Comparison of ENCODE assay signal across 8 cellular contexts in the genomic region with DNA sequence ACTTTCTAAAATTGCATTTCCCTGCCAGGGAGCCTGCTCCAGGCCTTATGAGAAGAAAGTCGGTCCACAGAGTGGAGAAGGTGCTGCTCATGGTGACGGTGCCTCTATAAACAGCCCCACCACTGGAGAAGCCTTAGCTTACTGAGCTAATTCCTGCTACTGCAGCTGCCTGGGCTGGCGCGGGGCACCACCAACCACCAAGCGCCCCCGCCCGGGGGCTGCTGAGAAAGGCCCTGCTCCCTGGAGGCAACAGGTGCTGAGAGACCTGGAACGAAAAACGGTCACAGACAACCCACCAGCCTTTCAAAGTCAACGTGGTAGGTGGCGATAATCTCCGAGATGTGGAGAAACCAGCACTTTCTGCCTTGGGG. TPM values are rescaled to one million over a fixed set of nuclear protein-coding genes. Genes with fewer than 3 reads are reported as not detected.
DNase-seq lines count a peak whose midpoint lies in the region; ATAC-seq, FAIRE-seq and TF ChIP-seq lines count a peak whose summit lies in the region.

No MANE protein-coding gene starts in this region.

- TF ChIP-seq CTCF in AG10803 (conservative IDR thresholded peaks at IDR 0.05; ENCODE audit: low read length) (0 out of 2 replicates have a peak, but pooled peaks have one; percentile 12), HCT116 (IDR thresholded peaks at IDR 0.05 in 2 of 3, conservative IDR thresholded peaks at IDR 0.05 in 1 of 3; ENCODE audit: borderline replicate concordance in 1 of 3, insufficient read depth in 1 of 3, low read depth in 2 of 3, low read length in 2 of 3) (no peak), fibroblast of pulmonary artery (IDR thresholded peaks at IDR 0.05; ENCODE audit: low read length, missing control alignments) (no peak)

- FAIRE-seq in small intestine (lab: Jason Lieb, UNC) = no peak

- H3K9me3 ChIP-seq in HCT116 (ENCODE audit: control insufficient read depth in 1 of 2, insufficient read depth in 1 of 2, low read depth in 1 of 2, low read length in 2 of 2) (no peaks in the 10 kb centered on the region), small intestine (ENCODE audit: control insufficient read depth, low read depth) (no peaks in the 10 kb centered on the region)

- 6 to 37% (median 22%) methylated on average over 11 to 12 of the region's 12 CpGs for WGBS in small intestine, 3 donors

- RAD21 ChIA-PET in HCT116 (lab: Charles Lee; ENCODE audit: low non-redundant PET in 1 of 2, low total read pairs in 2 of 2, uncharacterized antibody in 2 of 2, unreplicated experiment in 2 of 2) = interaction anchor here in 1 of 2 experiments (0.6 kb wide), 1 partner anchor 132 kb away, joined by 5 read pairs; no protein-coding TSS in a partner anchor

- DNase-seq in AG10803 (ENCODE audit: low read depth) (no peak), HCT116 (ENCODE audit: low read depth, low spot score) (no peak), fibroblast of pulmonary artery (ENCODE audit: low read depth) (no peak), small intestine (peak; percentile 14), epidermal melanocyte (ENCODE audit: insufficient read length, low spot score) (no peak), GM19240 (ENCODE audit: insufficient read length, low spot score) (no peak), GDM1 (lab: John Stamatoyannopoulos, UW) (no peak)
- DNase-seq in activated CD4-positive, alpha-beta T cell treated with anti-CD3 and anti-CD28 coated beads for 4 hours = peak; percentile 38 to 42

- H2AFZ ChIP-seq in HCT116 (ENCODE audit: low read depth, low read length, poor library complexity, severe bottlenecking) = no peak overlapping the region

- no peak for TF ChIP-seq POLR2A in HCT116 (IDR thresholded peaks at IDR 0.05; ENCODE audit: borderline replicate concordance, extremely low read depth, insufficient read depth, insufficient read length)

- no peak overlapping the region for H3K4me2 ChIP-seq in HCT116 (ENCODE audit: low read length)

- H3K27ac ChIP-seq in HCT116 (ENCODE audit: low read depth, low read length) = peak overlapping the region; percentile 33; the same call in 1 of the 2 replicates
- H3K27ac ChIP-seq in small intestine (ENCODE audit: low read depth in 1 of 2, low read length in 1 of 2) = peak overlapping the region; percentile 4 to 69

- peaks cover 9 to 18% of the 10 kb centered on the region in 2 experiments for H3K4me1 ChIP-seq in HCT116 (ENCODE audit: control insufficient read depth in 1 of 2, insufficient read depth in 2 of 2, low read length in 2 of 2)
- no peaks in the 10 kb centered on the region for H3K4me1 ChIP-seq in small intestine (ENCODE audit: control insufficient read depth in 2 of 2, insufficient read depth in 1 of 2, low read depth in 1 of 2, low read length in 1 of 2)

- H3K36me3 ChIP-seq in HCT116 (ENCODE audit: control insufficient read depth in 1 of 2, insufficient read depth in 2 of 2, low read length in 2 of 2) (peaks cover 0 to 11% of the 10 kb centered on the region in 2 experiments; a peak in 1 of 4 replicates), small intestine (ENCODE audit: control insufficient read depth in 2 of 2, insufficient read depth in 2 of 2, low read length in 2 of 2) (no peaks in the 10 kb centered on the region)

- CTCF ChIA-PET in HCT116 (lab: Charles Lee) = no interaction called here

- H3K4me3 ChIP-seq in AG10803 (ENCODE audit: low read length) (peak overlapping the region; percentile 89), HCT116 (replicated peaks in 1 of 2; ENCODE audit: low read depth in 1 of 2, low read length in 2 of 2) (no peak overlapping the region), fibroblast of pulmonary artery (replicated peaks; ENCODE audit: low read depth, low read length) (peak overlapping the region; percentile 89), small intestine (ENCODE audit: low read depth in 1 of 2, low read length in 2 of 2) (peak overlapping the region in 1 of 2 donors; percentile 75)

- no peak for ATAC-seq in HCT116

- BruUV-seq in HCT116 (replicated peaks; lab: Mats Ljungman, UMichigan) = no TSS peak

- POLR2A ChIA-PET in HCT116 (lab: Charles Lee) = no interaction called here

- peaks cover 80% of the 10 kb centered on the region for H3K79me2 ChIP-seq in HCT116 (ENCODE audit: insufficient read depth, low read length)

- H3K9ac ChIP-seq in HCT116 (ENCODE audit: low read length) = no peak overlapping the region

- intact Hi-C loops in HCT116 (cut with micrococcal nuclease) = no loop called here

- no peak for TF ChIP-seq RAD21 in HCT116 (IDR thresholded peaks at IDR 0.05; ENCODE audit: low read depth)

- no peaks in the 10 kb centered on the region for H4K20me1 ChIP-seq in HCT116 (ENCODE audit: insufficient read depth)

- H3K27me3 ChIP-seq in HCT116 (ENCODE audit: insufficient read depth, low read length) = no peaks in the 10 kb centered on the region
- H3K27me3 ChIP-seq in small intestine (ENCODE audit: control insufficient read depth in 2 of 2, insufficient read depth in 2 of 2, low read length in 2 of 2) = no peaks in the 10 kb centered on the region

- H3K9me2 ChIP-seq in HCT116 (ENCODE audit: insufficient read depth) = no peaks in the 10 kb centered on the region

TF ChIP-seq in HCT116, 20 proteins besides CTCF, POLR2A, EP300 and RAD21:
- TF ChIP-seq REST (IDR thresholded peaks at IDR 0.05; ENCODE audit: low read depth) (no peak), EZH2 (IDR thresholded peaks at IDR 0.05) (no peak)

RNA-seq across cellular contexts. Expression of gene HCFC1, which starts 2.9 kb away (rescaled TPM):
- total RNA-seq in HCT116 (2021; ENCODE audit: unreplicated experiment) = 72.8 TPM
- polyA plus RNA-seq in HCT116 (2012) = 30.8 and 35.3 TPM in 2 replicates
- 10 to 100 TPM in 1 of 3 donors, 1 to 10 TPM in 2; 7.6 to 29.6 (median 9.5) TPM for polyA plus RNA-seq in small intestine

RNA-seq across cellular contexts. Expression of gene TMEM187, which starts 3.8 kb away (rescaled TPM):
- 12.6 TPM for total RNA-seq in HCT116 (2021; ENCODE audit: unreplicated experiment)
- polyA plus RNA-seq in HCT116 (2012) = 7.5 and 9.6 TPM in 2 replicates
- 10 to 100 TPM in 1 of 3 donors, 1 to 10 TPM in 2; 4.2 to 10.1 (median 4.3) TPM for polyA plus RNA-seq in small intestine

RNA-seq across cellular contexts. Expression of gene RENBP, which starts 24.3 kb away (rescaled TPM):
- total RNA-seq in HCT116 (2021; ENCODE audit: unreplicated experiment) = 1.3 TPM
- polyA plus RNA-seq in HCT116 (2012) = 0.30 and 0.52 TPM in 2 replicates
- polyA plus RNA-seq in small intestine = 10 to 100 TPM in 2 of 3 donors, 1 to 10 TPM in 1; 5.1 to 32.4 (median 11.3) TPM

RNA-seq across cellular contexts. Expression of gene NAA10, which starts 33.9 kb away (rescaled TPM):
- total RNA-seq in HCT116 (2021; ENCODE audit: unreplicated experiment) = 124 TPM
- polyA plus RNA-seq in HCT116 (2012) = 135 and 156 TPM in 2 replicates
- 100 to 1,000 TPM; 105 to 152 (median 109) TPM for polyA plus RNA-seq in small intestine

RNA-seq across cellular contexts. Expression of gene ARHGAP4, which starts 42.7 kb away (rescaled TPM):
- total RNA-seq in HCT116 (2021; ENCODE audit: unreplicated experiment) = 67.4 TPM
- polyA plus RNA-seq in HCT116 (2012) = 41.2 and 44.2 TPM in 2 replicates
- 10 to 100 TPM; 40.9 to 63.0 (median 57.1) TPM for polyA plus RNA-seq in small intestine

Comparison
In these comparisons a context has a peak if more than half of its experiments do, and no peak if none do; other contexts are left out.
1. DNase-seq: peak in activated CD4-positive, alpha-beta T cell treated with anti-CD3 and anti-CD28 coated beads for 4 hours (2 of 2) and small intestine (single experiment); none in AG10803 (single experiment), HCT116 (single experiment), fibroblast of pulmonary artery (single experiment), epidermal melanocyte (single experiment), GM19240 (single experiment) and GDM1 (single experiment).
2. H3K4me3 ChIP-seq: peak in AG10803 (single experiment) and fibroblast of pulmonary artery (single experiment); none in HCT116 (0 of 2).